In genomic region chr4:21864686-21865085, GRCh38 we compare ENCODE assay signal across 20 cellular contexts.
"Had no signal": no experiment of that assay in that cellular context is flagged by ENCODE, and none has a peak within 500 bp of the region (broad histone marks: within the 10 kb centered on the region; RNA-seq: fewer than 3 reads in every experiment).

No MANE protein-coding gene starts in this region.

- DNase-seq: stimulated activated CD4-positive, alpha-beta T cell treated with anti-CD3 and anti-CD28 coated beads, Interleukin-2, amount 100 ng/mL, for 48 hours; stimulated activated CD4-positive, alpha-beta T cell treated with anti-CD3 and anti-CD28 coated beads, Interleukin-4, amount 100 ng/mL, for 1 hour; stimulated activated CD4-positive, alpha-beta T cell treated with anti-CD3 and anti-CD28 coated beads, Interleukin-4, amount 100 ng/mL, for 24 hours; stimulated activated CD4-positive, alpha-beta T cell treated with anti-CD3 and anti-CD28 coated beads, Interleukin-4, amount 100 ng/mL, for 4 hours; stimulated activated CD8-positive, alpha-beta memory T cell treated with anti-CD3 and anti-CD28 coated beads, Interleukin-4, amount 100 ng/mL, for 48 hours; stimulated activated naive B cell treated with anti-CD40 and anti-IgM and Interleukin-4, amounts not matched to agents 10 μg/mL and 1 μg/mL and 100 μg/mL, for 72 hours; stimulated activated naive CD4-positive, alpha-beta T cell; stimulated activated naive CD4-positive, alpha-beta T cell treated with Interleukin-2 at 50 U/mL for 16 hours; stimulated activated naive CD8-positive, alpha-beta T cell treated with anti-CD3 and anti-CD28 coated beads, Interleukin-15, amount 100 ng/mL, for 72 hours; stimulated activated naive CD8-positive, alpha-beta T cell treated with anti-CD3 and anti-CD28 coated beads, Interleukin-15, Interleukin-2, amounts not matched to agents 100 U/mL and 50 U/mL, for 24 hours; stomach; substantia nigra; testis; thyroid gland; tibial artery; transverse colon; trophoblast cell; upper lobe of left lung; upper lobe of right lung; uterus had no signal
